In the genomic region with DNA sequence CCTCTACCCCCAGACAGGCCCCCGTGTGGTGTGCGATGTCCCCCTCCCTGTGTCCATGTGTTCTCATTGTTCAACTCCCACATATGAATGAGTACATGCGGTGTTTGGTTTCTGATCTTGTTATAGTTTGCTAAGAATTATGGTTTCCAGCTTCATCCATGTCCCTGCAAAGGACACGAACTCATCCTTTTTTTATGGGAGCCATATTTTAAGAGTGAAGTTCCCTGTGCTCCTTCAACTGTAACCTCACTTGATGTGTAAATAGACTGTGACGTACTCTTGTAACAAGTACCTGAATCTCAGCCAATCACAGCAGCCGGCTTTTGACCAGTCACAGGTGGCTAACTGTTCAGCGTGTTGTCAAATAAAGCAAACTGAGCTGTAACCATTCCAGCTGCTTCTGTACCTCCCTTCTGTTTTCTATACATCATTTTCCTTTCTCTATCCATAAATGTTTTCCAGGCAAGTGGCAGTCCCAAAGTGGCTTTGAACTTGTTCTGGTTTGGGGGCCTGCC, we compare ENCODE assay signal across 1 cellular context.
TF ChIP-seq lines count a peak whose summit lies in the region.

No MANE protein-coding gene starts in this region.

TF ChIP-seq in GM12878, 131 proteins besides CTCF, POLR2A, EP300 and RAD21 (continued from another document):
- no peak for TF ChIP-seq IRF5 (IDR thresholded peaks at IDR 0.05; ENCODE audit: borderline replicate concordance)
- TF ChIP-seq EZH2 (IDR thresholded peaks at IDR 0.05; ENCODE audit: borderline replicate concordance, control insufficient read depth, low read depth, low read length): no peak
- TF ChIP-seq JUND (IDR thresholded peaks at IDR 0.05; ENCODE audit: low read depth, low read length): no peak
- no peak for TF ChIP-seq MTA3 (IDR thresholded peaks at IDR 0.05; ENCODE audit: borderline replicate concordance, low read length)
- TF ChIP-seq GATAD2B (conservative IDR thresholded peaks at IDR 0.05; ENCODE audit: low read depth): no peak
- TF ChIP-seq NRF1 (conservative IDR thresholded peaks at IDR 0.05; ENCODE audit: low read depth, low read length): no peak
- no peak for TF ChIP-seq YBX1 (IDR thresholded peaks at IDR 0.05)
- no peak for TF ChIP-seq KDM1A (IDR thresholded peaks at IDR 0.05; ENCODE audit: borderline replicate concordance)
TF ChIP-seq in GM12878: peak in this region for 0.
